7 cellular contexts compared by ENCODE assay signal in genomic region chr16:11611770-11612109, GRCh38. TPM values are rescaled to one million over a fixed set of nuclear protein-coding genes. Genes with fewer than 3 reads are reported as not detected.
A peak's percentile ranks its signal among the peaks of the same experiment; 100 is the strongest.
DNase-seq lines count a peak whose midpoint lies in the region; ATAC-seq and TF ChIP-seq lines count a peak whose summit lies in the region.
"Not testable (repeated sequence)": the region's sequence is repeated elsewhere in the genome, so short reads cannot be mapped to it uniquely, and the experiment has no call there.

No MANE protein-coding gene starts in this region.

- not testable (repeated sequence) for H3K56ac ChIP-seq in H9 (ENCODE audit: insufficient read length, low read depth, low read length)

- H3K4me1 Mint-ChIP-seq in H9 (peaks cover 51 to 52% of the 10 kb centered on the region in 2 experiments), type B pancreatic cell (ENCODE audit: unreplicated experiment) (peaks cover 15% of the 10 kb centered on the region)

- not testable (repeated sequence) for H2BK5ac ChIP-seq in H9 (ENCODE audit: insufficient read length, low read length)

- not testable (repeated sequence) for DNase-seq in H9; PC-9; breast epithelium (ENCODE audit: low spot score in 2 of 2); esophagus squamous epithelium (lab: John Stamatoyannopoulos, UW); right lobe of liver; type B pancreatic cell (ENCODE audit: extremely low spot score, unreplicated experiment)

- H3K36me3 Mint-ChIP-seq in H9 (ENCODE audit: insufficient read depth in 1 of 3, low read depth in 3 of 3); type B pancreatic cell: not testable (repeated sequence)

- not testable (repeated sequence) for H3K23me2 ChIP-seq in H9 (ENCODE audit: insufficient read length, low read depth, low read length, poor library complexity, severe bottlenecking)

- not testable (repeated sequence) for H2BK15ac ChIP-seq in H9 (ENCODE audit: low read depth, low read length)

- H3K27me3 ChIP-seq in H9 (ENCODE audit: insufficient read depth, low read length); PC-9 (ENCODE audit: insufficient read depth, low read depth); breast epithelium; esophagus squamous epithelium; right lobe of liver; parathyroid adenoma (ENCODE audit: control insufficient read depth, insufficient read depth, low read length): not testable (repeated sequence)

- H3K14ac ChIP-seq in H9 (ENCODE audit: insufficient read depth, low read length): peak overlapping the region; percentile 12; the same call in 1 of the 2 replicates

- not testable (repeated sequence) for H3K79me2 ChIP-seq in H9 (ENCODE audit: insufficient read depth, low read length); PC-9 (ENCODE audit: low read depth); parathyroid adenoma

- H3K9ac ChIP-seq in H9 (ENCODE audit: extremely low read depth, insufficient read length, low read length); parathyroid adenoma: not testable (repeated sequence)

- H4K91ac ChIP-seq in H9 (ENCODE audit: insufficient read length, low read depth, low read length): not testable (repeated sequence)

- ATAC-seq in right lobe of liver: not testable (repeated sequence)

- H3K27ac Mint-ChIP-seq in H9 (peak overlapping the region in 2 of 3 experiments; percentile 60 to 85; a peak in 2 of 7 replicates), type B pancreatic cell (peak overlapping the region; percentile 58)

- H3K4me3 ChIP-seq in PC-9: peak overlapping the region; percentile 0; the same call in 1 of the 2 replicates
- H3K4me3 ChIP-seq in breast epithelium; esophagus squamous epithelium; right lobe of liver; parathyroid adenoma (ENCODE audit: low read depth, low read length): not testable (repeated sequence)

- not testable (repeated sequence) for H2AK5ac ChIP-seq in H9 (ENCODE audit: insufficient read length, low read length)

- POLR2A ChIA-PET in PC-9 (lab: Charles Lee; ENCODE audit: unreplicated experiment): interaction anchor here (1.3 kb wide), 1 partner anchor 28 kb away, joined by 7 read pairs; no protein-coding TSS in a partner anchor

- TF ChIP-seq CTCF in H9 (conservative IDR thresholded peaks at IDR 0.05); PC-9 (conservative IDR thresholded peaks at IDR 0.05); breast epithelium (IDR thresholded peaks at IDR 0.05); esophagus squamous epithelium (IDR thresholded peaks at IDR 0.05); right lobe of liver (IDR thresholded peaks at IDR 0.05); parathyroid adenoma (IDR thresholded peaks at IDR 0.05); type B pancreatic cell (conservative IDR thresholded peaks at IDR 0.05): not testable (repeated sequence)

- not testable (repeated sequence) for H3K4me2 ChIP-seq in H9 (ENCODE audit: insufficient read depth, insufficient read length, low read length); parathyroid adenoma (ENCODE audit: low read length)
- peak overlapping the region; percentile 63 for H3K4me2 ChIP-seq in PC-9

- H3K9me3 ChIP-seq in H9 (ENCODE audit: control insufficient read depth, low read depth, low read length); PC-9 (ENCODE audit: insufficient read depth, low read depth); breast epithelium; esophagus squamous epithelium; right lobe of liver; parathyroid adenoma (ENCODE audit: control insufficient read depth, low read length): not testable (repeated sequence)

- H4K8ac ChIP-seq in H9 (replicated peaks; ENCODE audit: insufficient read length, low read depth, low read length): not testable (repeated sequence)

- H3K27ac ChIP-seq in H9 (ENCODE audit: insufficient read length, low read depth, low read length): not testable (repeated sequence)
- H3K27ac ChIP-seq in PC-9 (peak overlapping the region; percentile 94), breast epithelium (peak overlapping the region; percentile 55 to 89), esophagus squamous epithelium (peak overlapping the region; percentile 47 to 68 (median 60)), right lobe of liver (peak overlapping the region; percentile 38 to 88 (median 85)), parathyroid adenoma (peak overlapping the region; percentile 24)

- H3K36me3 ChIP-seq in PC-9 (ENCODE audit: low read depth); breast epithelium; esophagus squamous epithelium; right lobe of liver; parathyroid adenoma (ENCODE audit: control insufficient read depth, insufficient read depth, low read length): not testable (repeated sequence)

- H2BK120ac ChIP-seq in H9 (ENCODE audit: low read depth, low read length, poor library complexity, severe bottlenecking): not testable (repeated sequence)

- H3K18ac ChIP-seq in H9 (ENCODE audit: insufficient read length, low read depth, low read length): not testable (repeated sequence)

- not testable (repeated sequence) for H2BK20ac ChIP-seq in H9 (ENCODE audit: low read depth, low read length, poor library complexity, severe bottlenecking)

- H3K79me1 ChIP-seq in H9 (ENCODE audit: insufficient read depth, low read depth, low read length, poor library complexity, severe bottlenecking): not testable (repeated sequence)

- H4K5ac ChIP-seq in H9 (ENCODE audit: insufficient read length, low read depth, low read length): not testable (repeated sequence)

- intact Hi-C loops in PC-9 (cut with micrococcal nuclease; ENCODE audit: unreplicated experiment): loop anchor here (1.0 to 2.0 kb wide), 6 partner anchors 14 to 76 kb away; no protein-coding TSS in a partner anchor
- intact Hi-C loops in breast epithelium (cut with DNase I; ENCODE audit: low total_unique reads); esophagus squamous epithelium (cut with DNase I); right lobe of liver (cut with DNase I): not testable (repeated sequence)

- H2BK12ac ChIP-seq in H9 (ENCODE audit: insufficient read length, low read depth, low read length): not testable (repeated sequence)

- not testable (repeated sequence) for TF ChIP-seq POLR2A in breast epithelium (IDR thresholded peaks at IDR 0.05); esophagus squamous epithelium (IDR thresholded peaks at IDR 0.05); right lobe of liver (IDR thresholded peaks at IDR 0.05)

- no CpG with 5 or more reads among the region's 10 CpGs for WGBS in H9 (ENCODE audit: extremely low coverage, insufficient read length, low lambda C conversion rate)
- 72 to 77% methylated on average over 6 to 10 of the region's 10 CpGs for WGBS in esophagus squamous epithelium, 2 donors
- 59% methylated on average over 8 of the region's 10 CpGs for WGBS in right lobe of liver (ENCODE audit: insufficient coverage, low coverage, low lambda C conversion rate, missing lambda C conversion rate)

- CTCF ChIA-PET in PC-9 (lab: Charles Lee): interaction anchor here (0.6 to 1.6 kb wide), 3 partner anchors 14 to 109 kb away, joined by 4 to 5 read pairs (median 4); no protein-coding TSS in a partner anchor

- not testable (repeated sequence) for H3K27me3 Mint-ChIP-seq in H9 (ENCODE audit: low read depth); type B pancreatic cell

- not testable (repeated sequence) for H3K9me3 Mint-ChIP-seq in H9, type B pancreatic cell

- peaks cover 67% of the 10 kb centered on the region for H3F3A ChIP-seq in PC-9 (ENCODE audit: insufficient read depth, low read depth)

- not testable (repeated sequence) for H3T11ph ChIP-seq in H9 (ENCODE audit: low read length)

- not testable (repeated sequence) for H3K9me2 ChIP-seq in PC-9 (ENCODE audit: insufficient read depth)

- H2AFZ ChIP-seq in H9 (ENCODE audit: low read length); PC-9; parathyroid adenoma: not testable (repeated sequence)

- H4K20me1 ChIP-seq in H9 (ENCODE audit: control insufficient read depth, insufficient read depth, insufficient read length); PC-9 (ENCODE audit: insufficient read depth): not testable (repeated sequence)

- H3K4ac ChIP-seq in H9 (ENCODE audit: low read depth, low read length): not testable (repeated sequence)

- H3K4me3 Mint-ChIP-seq in H9, type B pancreatic cell: not testable (repeated sequence)

- H3K23ac ChIP-seq in H9 (ENCODE audit: insufficient read length, low read depth, low read length): not testable (repeated sequence)

- TSS peak; percentile 66 for BruUV-seq in PC-9 (replicated peaks; lab: Mats Ljungman, UMichigan)

- not testable (repeated sequence) for H3K4me1 ChIP-seq in H9 (ENCODE audit: insufficient read depth, low read length); breast epithelium; parathyroid adenoma
- H3K4me1 ChIP-seq in PC-9 (replicated peaks; ENCODE audit: insufficient read depth) (peaks cover 83% of the 10 kb centered on the region), esophagus squamous epithelium (peaks cover 19 to 53% (median 24%) of the 10 kb centered on the region in 3 donors), right lobe of liver (peaks cover 0 to 13% (median 6%) of the 10 kb centered on the region in 4 donors)

RNA-seq across cellular contexts. Expression of gene LITAF, which starts 25.0 kb away (rescaled TPM):
- total RNA-seq in H9 (2021): 249 and 265 TPM in 2 replicates
- total RNA-seq in PC-9 (2021): 232 and 244 TPM in 2 replicates
- 100 to 1,000 TPM in 1 of 3 donors, 10 to 100 TPM in 2; 50.6 to 109 (median 59.0) TPM for total RNA-seq in breast epithelium
- 10 to 100 TPM; 13.7 to 44.4 (median 34.4) TPM for total RNA-seq in esophagus squamous epithelium
- total RNA-seq in right lobe of liver: 100 to 1,000 TPM in 1 of 6 experiments, 10 to 100 TPM in 5; 43.7 to 148 (median 59.1) TPM
- 49.8 and 66.6 TPM in 2 replicates for total RNA-seq in type B pancreatic cell (ENCODE audit: low replicate concordance)

RNA-seq across cellular contexts. Expression of gene SNN, which starts 56.5 kb away (rescaled TPM):
- total RNA-seq in H9 (2021): 43.9 and 44.2 TPM in 2 replicates
- 12.6 and 17.0 TPM in 2 replicates for total RNA-seq in PC-9 (2021)
- total RNA-seq in breast epithelium: 10 to 100 TPM; 16.4 to 68.3 (median 18.7) TPM
- total RNA-seq in esophagus squamous epithelium: 10 to 100 TPM; 13.7 to 22.9 (median 17.0) TPM
- 1 to 10 TPM; 3.5 to 7.9 (median 5.6) TPM for total RNA-seq in right lobe of liver
- 23.8 and 44.0 TPM in 2 replicates for total RNA-seq in type B pancreatic cell (ENCODE audit: low replicate concordance)
